Comparison of ENCODE assay signal across 20 cellular contexts in the genomic region with DNA sequence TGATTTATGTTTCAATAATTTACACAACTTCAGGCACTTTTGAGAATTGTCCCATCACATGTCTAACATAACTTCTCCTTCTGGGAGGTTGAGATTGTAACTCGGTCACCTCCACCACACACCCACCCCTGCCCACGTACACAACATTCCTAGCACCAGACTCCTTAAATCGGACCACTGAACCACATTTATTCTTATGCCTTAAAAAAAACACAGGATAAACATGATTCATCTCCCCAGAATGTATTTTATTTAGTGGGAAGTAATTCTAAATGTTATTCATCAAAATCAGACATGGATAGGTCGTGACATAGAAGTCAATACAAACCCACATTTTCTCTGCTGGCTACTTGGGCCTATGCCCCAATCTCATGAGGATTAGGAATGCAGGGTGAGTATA. TPM values are rescaled to one million over a fixed set of nuclear protein-coding genes. Genes with fewer than 3 reads are reported as not detected.
DNase-seq lines count a peak whose midpoint lies in the region; ATAC-seq and TF ChIP-seq lines count a peak whose summit lies in the region.
"Had no signal": no experiment of that assay in that cellular context is flagged by ENCODE, and none has a peak within 500 bp of the region (broad histone marks: within the 10 kb centered on the region; RNA-seq: fewer than 3 reads in every experiment).

No MANE protein-coding gene starts in this region.

- TF ChIP-seq POLR2A in lower leg skin (IDR thresholded peaks at IDR 0.05) = no peak

- no peaks in the 10 kb centered on the region for H3K36me3 ChIP-seq in ACC112 (ENCODE audit: insufficient read depth, low read length)
- H3K36me3 ChIP-seq in kidney epithelial cell (ENCODE audit: control insufficient read depth, insufficient read depth, low read length) = no peaks in the 10 kb centered on the region
- H3K36me3 ChIP-seq: esophagus muscularis mucosa had no signal

- H3K4me3 Mint-ChIP-seq in HFFc6 = peak overlapping the region; percentile 43
- H3K4me3 Mint-ChIP-seq: activated naive CD8-positive, alpha-beta T cell treated with anti-CD3 and anti-CD28 coated beads for 36 hours; stimulated activated naive CD8-positive, alpha-beta T cell treated with anti-CD3 and anti-CD28 coated beads, Interleukin-15, amount 100 ng/mL, for 72 hours; T-cell had no signal

- no peak overlapping the region for H2AFZ ChIP-seq in ACC112 (ENCODE audit: low read length, unreplicated experiment)

- H3K27me3 ChIP-seq in ACC112 (ENCODE audit: insufficient read depth, low read length) (no peaks in the 10 kb centered on the region), kidney epithelial cell (ENCODE audit: control insufficient read depth, insufficient read depth, low read length) (no peaks in the 10 kb centered on the region)
- H3K27me3 ChIP-seq: esophagus muscularis mucosa had no signal

- intact Hi-C loops in lower leg skin (cut with DNase I; ENCODE audit: low total_unique reads) = no loop called here
- intact Hi-C loops in posterior vena cava (cut with DNase I) = no loop called here

- TF ChIP-seq CTCF in HFFc6 (IDR thresholded peaks at IDR 0.05) = no peak
- no peak for TF ChIP-seq CTCF in kidney epithelial cell (IDR thresholded peaks at IDR 0.05; ENCODE audit: insufficient read depth, low read length, poor library complexity, severe bottlenecking)
- TF ChIP-seq CTCF in lower leg skin (IDR thresholded peaks at IDR 0.05) = no peak

- peak overlapping the region; percentile 85 for H3K27ac ChIP-seq in ACC112 (ENCODE audit: low read depth, low read length)
- H3K27ac ChIP-seq: esophagus muscularis mucosa had no signal

- H3K9me3 Mint-ChIP-seq in HFFc6 = no peaks in the 10 kb centered on the region
- H3K9me3 Mint-ChIP-seq: activated naive CD8-positive, alpha-beta T cell treated with anti-CD3 and anti-CD28 coated beads for 36 hours had no signal

- peak overlapping the region; percentile 78 for H3K27ac Mint-ChIP-seq in HFFc6
- H3K27ac Mint-ChIP-seq: activated naive CD8-positive, alpha-beta T cell treated with anti-CD3 and anti-CD28 coated beads for 36 hours; stimulated activated naive CD8-positive, alpha-beta T cell treated with anti-CD3 and anti-CD28 coated beads, Interleukin-15, amount 100 ng/mL, for 72 hours; T-cell had no signal

- peaks cover 47% of the 10 kb centered on the region for H3K4me1 Mint-ChIP-seq in HFFc6 (ENCODE audit: low read depth)
- H3K4me1 Mint-ChIP-seq: activated naive CD8-positive, alpha-beta T cell treated with anti-CD3 and anti-CD28 coated beads for 36 hours; stimulated activated naive CD8-positive, alpha-beta T cell treated with anti-CD3 and anti-CD28 coated beads, Interleukin-15, amount 100 ng/mL, for 72 hours; T-cell had no signal

- no peak for ATAC-seq in HG02840 (IDR thresholded peaks at IDR 0.05; ENCODE audit: low FRiP score, unreplicated experiment)
- ATAC-seq: stimulated activated naive CD8-positive, alpha-beta T cell treated with anti-CD3 and anti-CD28 coated beads, Interleukin-15, amount 100 ng/mL, for 72 hours; T-cell had no signal

- peaks cover 30% of the 10 kb centered on the region for H3K4me1 ChIP-seq in ACC112 (ENCODE audit: control insufficient read depth, insufficient read depth, low read length, unreplicated experiment)
- H3K4me1 ChIP-seq: esophagus muscularis mucosa had no signal

- no peaks in the 10 kb centered on the region; the same call in 1 of the 2 replicates for H3K27me3 Mint-ChIP-seq in HFFc6 (ENCODE audit: insufficient read depth)
- H3K27me3 Mint-ChIP-seq: activated naive CD8-positive, alpha-beta T cell treated with anti-CD3 and anti-CD28 coated beads for 36 hours; stimulated activated naive CD8-positive, alpha-beta T cell treated with anti-CD3 and anti-CD28 coated beads, Interleukin-15, amount 100 ng/mL, for 72 hours; T-cell had no signal

- H3K79me2 ChIP-seq in ACC112 (ENCODE audit: control insufficient read depth, insufficient read depth, low read length, unreplicated experiment) = no peaks in the 10 kb centered on the region

- DNase-seq in HFFc6 (peak; percentile 73), amniotic stem cell (lab: John Stamatoyannopoulos, UW) (peak; percentile 45), kidney epithelial cell (ENCODE audit: low read depth) (peak; percentile 56), lower leg skin (ENCODE audit: low spot score in 2 of 2) (no peak), DMS 273 (lab: John Stamatoyannopoulos, UW; ENCODE audit: unreplicated experiment) (no peak), posterior vena cava (ENCODE audit: low spot score) (no peak)
- DNase-seq: activated CD4-positive, CD25-positive, alpha-beta regulatory T cell treated with anti-CD3 and anti-CD28 coated beads, Interleukin-2, amount 50 U/mL, for 72 hours; activated naive CD8-positive, alpha-beta T cell treated with anti-CD3 and anti-CD28 coated beads for 36 hours; cortex of kidney; DMS 273 treated with DMSO at 0.1 percent for 48 hours; mesenchymal stem cell; NCI-H446; OCI-M1; small intestine; stimulated activated naive CD8-positive, alpha-beta T cell treated with anti-CD3 and anti-CD28 coated beads, Interleukin-15, amount 100 ng/mL, for 72 hours; T-cell had no signal

- H3K4me3 ChIP-seq in ACC112 (ENCODE audit: low read depth, low read length) = peak overlapping the region; percentile 24; the same call in 1 of the 2 replicates
- H3K4me3 ChIP-seq in kidney epithelial cell (ENCODE audit: low read depth, low read length) = no peak overlapping the region
- no peak overlapping the region for H3K4me3 ChIP-seq in lower leg skin (ENCODE audit: low read depth, poor library complexity, severe bottlenecking)
- H3K4me3 ChIP-seq: esophagus muscularis mucosa had no signal

- WGBS in lower leg skin, 2 donors = 66% methylated on average over 4 of the region's 4 CpGs

- H3K36me3 Mint-ChIP-seq in HFFc6 (ENCODE audit: low read depth) = no peaks in the 10 kb centered on the region
- H3K36me3 Mint-ChIP-seq: activated naive CD8-positive, alpha-beta T cell treated with anti-CD3 and anti-CD28 coated beads for 36 hours; T-cell had no signal

RNA-seq across cellular contexts. Expression of a gene that starts 3.0 kb away (rescaled TPM):
- total RNA-seq in HFFc6 (2021; fragmentation: NEBNext Ultra II Directional; extraction: Animal tissue kit (Norgen Biotek cat#: 25700)) = not detected
- not detected in 2 replicates for total RNA-seq in kidney epithelial cell
- total RNA-seq in lower leg skin = not detected
- not detected for total RNA-seq in posterior vena cava
- total RNA-seq: A673; activated naive CD8-positive, alpha-beta T cell treated with anti-CD3 and anti-CD28 coated beads for 36 hours; esophagus muscularis mucosa; T-cell had no signal

Comparison
In these comparisons a context has a peak if more than half of its experiments do, and no peak if none do; other contexts are left out.
1. DNase-seq: peak in HFFc6 (single experiment), amniotic stem cell (single experiment) and kidney epithelial cell (single experiment); none in lower leg skin (0 of 2), DMS 273 (single experiment) and posterior vena cava (single experiment).